ENCODE assay signal across 19 cellular contexts in the genomic region with DNA sequence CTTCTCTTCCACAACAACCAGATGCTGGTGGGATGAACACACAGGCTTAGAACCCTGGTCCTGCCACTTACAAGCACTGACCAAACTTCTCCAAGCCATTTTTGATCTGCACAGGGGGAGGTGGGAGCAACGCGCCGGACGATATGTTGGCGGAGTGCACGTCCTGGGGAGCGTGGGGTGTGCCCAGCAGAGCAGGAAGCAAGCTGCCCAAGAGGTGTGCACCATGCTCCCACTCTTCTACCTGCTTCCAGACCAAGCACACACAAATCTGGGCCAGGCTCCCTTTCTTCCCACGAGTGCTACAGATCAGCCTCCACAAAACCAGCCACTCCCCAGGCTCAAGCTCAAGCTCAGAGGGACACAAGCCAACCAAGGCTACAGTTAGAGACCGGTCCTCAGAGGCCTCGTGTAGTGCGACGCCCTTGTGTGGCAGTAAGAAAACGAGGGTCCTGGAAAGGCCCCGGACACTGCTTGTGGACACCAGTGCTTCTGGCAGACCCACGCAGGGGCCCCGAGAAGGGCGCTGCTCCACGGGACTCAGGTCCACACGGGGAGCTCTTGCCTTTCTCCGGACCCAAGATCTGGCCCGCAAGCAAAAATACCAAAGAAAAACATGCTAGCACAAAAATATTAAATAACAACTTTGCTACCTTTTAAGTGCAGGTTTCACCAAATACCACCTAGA. TPM values are rescaled to one million over a fixed set of nuclear protein-coding genes. Genes with fewer than 3 reads are reported as not detected.
DNase-seq lines count a peak whose midpoint lies in the region; ATAC-seq, FAIRE-seq and TF ChIP-seq lines count a peak whose summit lies in the region.
"Had no signal": no experiment of that assay in that cellular context is flagged by ENCODE, and none has a peak within 500 bp of the region (broad histone marks: within the 10 kb centered on the region; RNA-seq: fewer than 3 reads in every experiment).

No MANE protein-coding gene starts in this region.

- over 99% methylated on average over 17 of the region's 21 CpGs for WGBS in mammary epithelial cell (ENCODE audit: low coverage, missing lambda C conversion rate)
- 95% methylated on average over 19 of the region's 21 CpGs for WGBS in K562 (ENCODE audit: insufficient coverage, low coverage, missing lambda C conversion rate)

- TF ChIP-seq RAD21 in K562 (CRISPR knock-in tag; conservative IDR thresholded peaks at IDR 0.05 in 1 of 2, IDR thresholded peaks at IDR 0.05 in 1 of 2): no peak

- H3K4me3 Mint-ChIP-seq in MCF 10A (ENCODE audit: unreplicated experiment): no peak overlapping the region
- no peak overlapping the region for H3K4me3 Mint-ChIP-seq in nephron progenitor cell
- H3K4me3 Mint-ChIP-seq: CD14-positive monocyte; CD8-positive, alpha-beta T cell had no signal

- H3K27me3 Mint-ChIP-seq in MCF 10A (ENCODE audit: insufficient read depth, unreplicated experiment): no peaks in the 10 kb centered on the region
- H3K27me3 Mint-ChIP-seq in nephron progenitor cell (ENCODE audit: low read depth, poor library complexity): no peaks in the 10 kb centered on the region

- H3K79me2 ChIP-seq in mammary epithelial cell (ENCODE audit: insufficient read depth, low read length) (peaks cover 47% of the 10 kb centered on the region), K562 (ENCODE audit: control insufficient read depth, insufficient read depth, low read length) (no peaks in the 10 kb centered on the region)

- ATAC-seq in K562 (no peak), upper lobe of right lung (no peak)
- ATAC-seq: CD8-positive, alpha-beta T cell had no signal

- intact Hi-C loops in MCF 10A (cut with micrococcal nuclease): no loop called here
- intact Hi-C loops in mammary epithelial cell (cut with micrococcal nuclease): no loop called here
- intact Hi-C loops in K562 (cut with micrococcal nuclease): no loop called here
- intact Hi-C loops in upper lobe of right lung (cut with DNase I): no loop called here

- H3K4me3 ChIP-seq in mammary epithelial cell (replicated peaks in 1 of 3; ENCODE audit: insufficient read depth in 1 of 3, low read depth in 2 of 3, low read length in 3 of 3): no peak overlapping the region
- H3K4me3 ChIP-seq in K562: no peak overlapping the region
- H3K4me3 ChIP-seq in upper lobe of right lung: no peak overlapping the region

- peak overlapping the region; percentile 51 for H3K27ac Mint-ChIP-seq in MCF 10A (ENCODE audit: low read depth, unreplicated experiment)
- peak overlapping the region; percentile 78 for H3K27ac Mint-ChIP-seq in nephron progenitor cell
- H3K27ac Mint-ChIP-seq: CD14-positive monocyte; CD8-positive, alpha-beta T cell had no signal

- CTCF ChIA-PET in MCF 10A (lab: Yijun Ruan, JAX) (interaction anchor here (1.1 kb wide), 1 partner anchor 8 kb away, joined by 4 read pairs; no protein-coding TSS in a partner anchor), mammary epithelial cell (lab: Charles Lee; ENCODE audit: low non-redundant PET) (no interaction called here), K562 (lab: Yijun Ruan, JAX; ENCODE audit: low intra/inter-chr PET ratio) (no interaction called here)

- H2AFZ ChIP-seq in mammary epithelial cell (ENCODE audit: low read depth, low read length) (no peak overlapping the region), K562 (ENCODE audit: low read depth, low read length) (no peak overlapping the region)

- H3K9ac ChIP-seq in mammary epithelial cell (ENCODE audit: insufficient read depth, low read length): no peak overlapping the region
- no peak overlapping the region for H3K9ac ChIP-seq in K562 (ENCODE audit: insufficient read depth in 1 of 2, low read depth in 2 of 2, low read length in 2 of 2)

- H3K27ac ChIP-seq in mammary epithelial cell (ENCODE audit: insufficient read depth, low read depth, low read length) (no peak overlapping the region), K562 (ENCODE audit: extremely low read depth, low read depth, low read length) (no peak overlapping the region), upper lobe of right lung (no peak overlapping the region)
- H3K27ac ChIP-seq: 22Rv1 had no signal

- POLR2A ChIA-PET in MCF 10A (lab: Yijun Ruan, JAX) (no interaction called here), K562 (lab: Yijun Ruan, JAX) (no interaction called here)

- H3K27me3 ChIP-seq in mammary epithelial cell (ENCODE audit: insufficient read depth, low read length) (no peaks in the 10 kb centered on the region), K562 (ENCODE audit: control insufficient read depth in 2 of 2, insufficient read depth in 2 of 2, low read length in 2 of 2) (no peaks in the 10 kb centered on the region), upper lobe of right lung (no peaks in the 10 kb centered on the region)

- TF ChIP-seq CTCF in MCF 10A (IDR thresholded peaks at IDR 0.05; ENCODE audit: unreplicated experiment) (no peak), mammary epithelial cell (conservative IDR thresholded peaks at IDR 0.05 in 1 of 2, IDR thresholded peaks at IDR 0.05 in 1 of 2; ENCODE audit: extremely low read depth in 1 of 2, insufficient read depth in 1 of 2, low read depth in 1 of 2, low read length in 2 of 2) (no peak), K562 (IDR thresholded peaks at IDR 0.05 in 2 of 3, conservative IDR thresholded peaks at IDR 0.05 in 1 of 3; ENCODE audit: insufficient read depth in 2 of 3, low read depth in 1 of 3, low read length in 3 of 3) (no peak), nephron progenitor cell (IDR thresholded peaks at IDR 0.05) (no peak), upper lobe of right lung (IDR thresholded peaks at IDR 0.05) (no peak)

- no peak overlapping the region for H3K4me2 ChIP-seq in mammary epithelial cell (ENCODE audit: insufficient read depth, low read depth, low read length)
- H3K4me2 ChIP-seq in K562 (ENCODE audit: insufficient read depth, low read length): no peak overlapping the region

- no peaks in the 10 kb centered on the region for H3K9me3 Mint-ChIP-seq in MCF 10A (ENCODE audit: unreplicated experiment)
- no peaks in the 10 kb centered on the region for H3K9me3 Mint-ChIP-seq in nephron progenitor cell
- H3K9me3 Mint-ChIP-seq: CD14-positive monocyte; CD8-positive, alpha-beta T cell had no signal

- TF ChIP-seq POLR2A in K562 (conservative IDR thresholded peaks at IDR 0.05) (no peak), H54 (IDR thresholded peaks at IDR 0.05; ENCODE audit: low read depth, low read length) (no peak)

- dilution Hi-C loops in mammary epithelial cell (cut with HindIII; ENCODE audit: low sequenced_read_pairs): no loop called here

- BruUV-seq in MCF 10A (replicated peaks; lab: Mats Ljungman, UMichigan): no TSS peak
- no TSS peak for BruUV-seq in mammary epithelial cell (replicated peaks; lab: Mats Ljungman, UMichigan)
- no TSS peak for BruUV-seq in K562 (replicated peaks; lab: Mats Ljungman, UMichigan)

- DNase-seq in MCF 10A (ENCODE audit: unreplicated experiment) (no peak), mammary epithelial cell (no peak), K562 (ENCODE audit: extremely low read depth in 1 of 4, low spot score in 3 of 4) (no peak), nephron progenitor cell (no peak), upper lobe of right lung (peak; percentile 45), NCI-H524 (lab: John Stamatoyannopoulos, UW) (no peak), H54 (ENCODE audit: insufficient read length, low spot score) (no peak), NCI-H1436 (lab: John Stamatoyannopoulos, UW) (no peak)
- DNase-seq: CD8-positive, alpha-beta T cell; COR-L47; DMS153; DMS79 treated with DMSO at 0.1 percent for 48 hours; EL; H7 had no signal

- no peaks in the 10 kb centered on the region for H3K9me3 ChIP-seq in mammary epithelial cell (replicated peaks; ENCODE audit: insufficient read depth, low read length)
- no peaks in the 10 kb centered on the region for H3K9me3 ChIP-seq in K562 (replicated peaks; ENCODE audit: control insufficient read depth, insufficient read depth, low read depth, low read length)
- no peaks in the 10 kb centered on the region for H3K9me3 ChIP-seq in upper lobe of right lung

- H3K36me3 Mint-ChIP-seq in MCF 10A (ENCODE audit: insufficient read depth, unreplicated experiment): peaks cover 100% of the 10 kb centered on the region
- H3K36me3 Mint-ChIP-seq in nephron progenitor cell (ENCODE audit: low read depth): peaks cover 87% of the 10 kb centered on the region

- H3K9me1 ChIP-seq in K562 (ENCODE audit: control insufficient read depth, insufficient read depth, low read length): no peaks in the 10 kb centered on the region

- H3K4me1 ChIP-seq in mammary epithelial cell (ENCODE audit: insufficient read depth, low read length) (no peaks in the 10 kb centered on the region), K562 (replicated peaks in 1 of 2; ENCODE audit: control insufficient read depth in 2 of 2, insufficient read depth in 2 of 2, low read length in 2 of 2) (no peaks in the 10 kb centered on the region), upper lobe of right lung (no peaks in the 10 kb centered on the region)

- H4K20me1 ChIP-seq in mammary epithelial cell (ENCODE audit: insufficient read depth, low read length) (no peaks in the 10 kb centered on the region), K562 (replicated peaks; ENCODE audit: control insufficient read depth, insufficient read depth, low read length) (no peaks in the 10 kb centered on the region)

- H3K36me3 ChIP-seq in mammary epithelial cell (ENCODE audit: insufficient read depth, low read length) (peaks cover 73% of the 10 kb centered on the region), K562 (ENCODE audit: control insufficient read depth, insufficient read depth, low read length) (peaks cover 93% of the 10 kb centered on the region; the same call in 2 of the 3 replicates), upper lobe of right lung (peaks cover 99% of the 10 kb centered on the region)

- in situ Hi-C loops in mammary epithelial cell (cut with MboI; ENCODE audit: low sequenced_read_pairs in 2 of 2) (no loop called here), K562 (cut with MboI) (no loop called here)

- H3K4me1 Mint-ChIP-seq in MCF 10A (ENCODE audit: insufficient read depth, unreplicated experiment) (no peaks in the 10 kb centered on the region), nephron progenitor cell (peaks cover under 1% of the 10 kb centered on the region)
- H3K4me1 Mint-ChIP-seq: CD14-positive monocyte had no signal

- FAIRE-seq in K562 (lab: Jason Lieb, UNC) (no peak), H54 (lab: Jason Lieb, UNC) (no peak)
- FAIRE-seq: D721Med, G401.6, GM19239 had no signal

- TF ChIP-seq EP300 in K562 (IDR thresholded peaks at IDR 0.05; ENCODE audit: low read length): no peak

RNA-seq across cellular contexts. Expression of gene ANO7, which starts 52.0 kb away (rescaled TPM):
- total RNA-seq in MCF 10A (2022) (0.14 and 0.15 TPM in 2 replicates), mammary epithelial cell (1 to 10 TPM in 1 of 2 donors, under 1 TPM in 1; 0.50 to 2.5 TPM), K562 (2014; rRNA removed) (1.3 and 1.7 TPM in 2 replicates), K562 (2014; rRNA removed; fragmentation: Illumina TruSeq; extraction: Trizol) (0.67 and 0.91 TPM in 2 replicates), K562 (2015; rRNA removed; fragmentation: Illumina TruSeq; extraction: Trizol) (1.1 TPM in 2 replicates), K562 (2021) (4.1 and 5.1 TPM in 2 replicates), upper lobe of right lung (2.1 TPM)
- polyA plus RNA-seq in mammary epithelial cell (1.5 TPM), K562 (2011; rRNA removed) (0.59 and 0.81 TPM in 2 replicates), K562 (2014; fragmentation: Illumina TruSeq; extraction: Trizol) (1.9 and 3.2 TPM in 2 replicates), K562 (2014; fragmentation: Nextera tagmentation; extraction: Ambion mirVana) (under 1 TPM; 0.28 to 0.46 TPM), K562 (2014; rRNA removed) (1.9 and 2.9 TPM in 2 replicates)
- polyA minus RNA-seq in mammary epithelial cell: 6.5 TPM
- 12.7 and 25.7 TPM in 2 replicates for total RNA-seq in K562 (2011; cell fraction: chromatin; rRNA removed; ENCODE audit: low replicate concordance)
- 12.8 and 13.2 TPM in 2 replicates for total RNA-seq in K562 (2011; cell fraction: nucleolus; rRNA removed)
- total RNA-seq in K562 (2011; cell fraction: nucleoplasm; rRNA removed): 13.3 and 13.8 TPM in 2 replicates
- polyA plus RNA-seq in K562 (2011; cell fraction: cytosol; rRNA removed): 1.0 and 2.4 TPM in 2 replicates
- 2.5 and 4.8 TPM in 2 replicates for polyA plus RNA-seq in K562 (2011; cell fraction: nucleus; rRNA removed)
- 1.6 and 2.3 TPM in 2 replicates for polyA plus RNA-seq in K562 (2012)
- polyA minus RNA-seq in K562 (2011; rRNA and poly(A)+ RNA removed): 0.75 and 1.7 TPM in 2 replicates
- polyA minus RNA-seq in K562 (2011; cell fraction: cytosol; rRNA and poly(A)+ RNA removed): 3.9 and 4.2 TPM in 2 replicates
- polyA minus RNA-seq in K562 (2011; cell fraction: nucleus; rRNA and poly(A)+ RNA removed): 2.3 and 3.2 TPM in 2 replicates
- polyA plus RNA-seq: CD14-positive monocyte had no signal
